9 cellular contexts compared by ENCODE assay signal in genomic region chr22:20435436-20436308, GRCh38. TPM values are rescaled to one million over a fixed set of nuclear protein-coding genes. Genes with fewer than 3 reads are reported as not detected.
DNase-seq lines count a peak whose midpoint lies in the region; ATAC-seq, FAIRE-seq and TF ChIP-seq lines count a peak whose summit lies in the region.
"Had no signal": no experiment of that assay in that cellular context is flagged by ENCODE, and none has a peak within 500 bp of the region (broad histone marks: within the 10 kb centered on the region; RNA-seq: fewer than 3 reads in every experiment).

No MANE protein-coding gene starts in this region.

- no peak for FAIRE-seq in endothelial cell of umbilical vein (lab: Jason Lieb, UNC)

- peak overlapping the region; percentile 43 to 75 (median 48) for H3K4me3 ChIP-seq in endothelial cell of umbilical vein (replicated peaks in 1 of 3; ENCODE audit: insufficient read depth in 1 of 3, low read depth in 1 of 3, low read length in 3 of 3)

- H3K36me3 ChIP-seq in endothelial cell of umbilical vein (ENCODE audit: control insufficient read depth in 2 of 2, extremely low read depth in 1 of 2, insufficient read depth in 2 of 2, low read length in 2 of 2) = no peaks in the 10 kb centered on the region

- intact Hi-C loops in endothelial cell of umbilical vein (cut with micrococcal nuclease) = loop anchor here (5.0 kb wide), 1 partner anchor 62 kb away; the partner anchor contains the start of gene KLHL22

- H3K9me3 Mint-ChIP-seq in stimulated activated naive CD8-positive, alpha-beta T cell treated with anti-CD3 and anti-CD28 coated beads, Interleukin-15, Interleukin-2, amounts not matched to agents 100 ng/mL and 50 ng/mL, for 24 hours = no peaks in the 10 kb centered on the region
- no peaks in the 10 kb centered on the region for H3K9me3 Mint-ChIP-seq in stimulated activated naive CD8-positive, alpha-beta T cell treated with anti-CD3 and anti-CD28 coated beads, Interleukin-15, amount 100 ng/mL, for 72 hours
- H3K9me3 Mint-ChIP-seq in nephron = no peaks in the 10 kb centered on the region

- CTCF ChIA-PET in endothelial cell of umbilical vein (lab: Charles Lee) = interaction anchor here (1.0 to 4.8 kb wide), 4 partner anchors 17 to 60 kb away, joined by 3 to 36 read pairs (median 15); partner anchors contain the start of gene KLHL22

- dilution Hi-C loops in endothelial cell of umbilical vein (cut with MboI; ENCODE audit: extremely low pct_ligation_motif_present, low sequenced_read_pairs) = no loop called here

- peak overlapping the region; percentile 74 for H3K4me2 ChIP-seq in endothelial cell of umbilical vein (ENCODE audit: insufficient read depth, low read length)

- H3K27me3 Mint-ChIP-seq in stimulated activated naive CD8-positive, alpha-beta T cell treated with anti-CD3 and anti-CD28 coated beads, Interleukin-15, Interleukin-2, amounts not matched to agents 100 ng/mL and 50 ng/mL, for 24 hours = peaks cover 58% of the 10 kb centered on the region
- H3K27me3 Mint-ChIP-seq in stimulated activated naive CD8-positive, alpha-beta T cell treated with anti-CD3 and anti-CD28 coated beads, Interleukin-15, amount 100 ng/mL, for 72 hours = peaks cover 77% of the 10 kb centered on the region
- peaks cover 37% of the 10 kb centered on the region for H3K27me3 Mint-ChIP-seq in nephron (ENCODE audit: low read depth)

- no peak for DNase-seq in stimulated activated naive CD8-positive, alpha-beta T cell treated with anti-CD3 and anti-CD28 coated beads, Interleukin-15, amount 100 ng/mL, for 72 hours
- no peak for DNase-seq in endothelial cell of umbilical vein (ENCODE audit: low read depth, low spot score)
- DNase-seq in inferior parietal cortex (ENCODE audit: extremely low spot score) = no peak
- DNase-seq in hippocampal formation (lab: John Stamatoyannopoulos, UW) = no peak
- no peak for DNase-seq in NOMO-1 treated with dmso at 0.1 percent for 144 hours (lab: John Stamatoyannopoulos, UW; ENCODE audit: unreplicated experiment)
- DNase-seq: NCI-H187 had no signal

- no TSS peak for BruUV-seq in endothelial cell of umbilical vein (replicated peaks; lab: Mats Ljungman, UMichigan)

- no peak overlapping the region for H3K27ac ChIP-seq in endothelial cell of umbilical vein (ENCODE audit: insufficient read depth, low read depth, low read length)

- TF ChIP-seq POLR2A in endothelial cell of umbilical vein (IDR thresholded peaks at IDR 0.05; ENCODE audit: low read depth, low read length) = no peak

- H3K4me3 Mint-ChIP-seq in stimulated activated naive CD8-positive, alpha-beta T cell treated with anti-CD3 and anti-CD28 coated beads, Interleukin-15, Interleukin-2, amounts not matched to agents 100 ng/mL and 50 ng/mL, for 24 hours = peak overlapping the region; percentile 13
- H3K4me3 Mint-ChIP-seq in stimulated activated naive CD8-positive, alpha-beta T cell treated with anti-CD3 and anti-CD28 coated beads, Interleukin-15, amount 100 ng/mL, for 72 hours = peak overlapping the region in 1 of 2 donors; percentile 29
- peak overlapping the region; percentile 75 to 84 (median 84) for H3K4me3 Mint-ChIP-seq in nephron

- H2AFZ ChIP-seq in endothelial cell of umbilical vein (ENCODE audit: low read depth, low read length) = peak overlapping the region; percentile 3

- H3K27ac Mint-ChIP-seq in stimulated activated naive CD8-positive, alpha-beta T cell treated with anti-CD3 and anti-CD28 coated beads, Interleukin-15, Interleukin-2, amounts not matched to agents 100 ng/mL and 50 ng/mL, for 24 hours = no peak overlapping the region
- no peak overlapping the region for H3K27ac Mint-ChIP-seq in stimulated activated naive CD8-positive, alpha-beta T cell treated with anti-CD3 and anti-CD28 coated beads, Interleukin-15, amount 100 ng/mL, for 72 hours
- peak overlapping the region; percentile 61 to 88 (median 77) for H3K27ac Mint-ChIP-seq in nephron

- no peaks in the 10 kb centered on the region for H3K9me1 ChIP-seq in endothelial cell of umbilical vein (replicated peaks; ENCODE audit: control insufficient read depth, extremely low read depth, insufficient read depth, low read length)

- no peaks in the 10 kb centered on the region for H3K36me3 Mint-ChIP-seq in stimulated activated naive CD8-positive, alpha-beta T cell treated with anti-CD3 and anti-CD28 coated beads, Interleukin-15, Interleukin-2, amounts not matched to agents 100 ng/mL and 50 ng/mL, for 24 hours (ENCODE audit: low read depth)
- H3K36me3 Mint-ChIP-seq in nephron (ENCODE audit: low read depth) = peaks cover 17% of the 10 kb centered on the region

- H3K27me3 ChIP-seq in endothelial cell of umbilical vein (ENCODE audit: control insufficient read depth in 2 of 2, insufficient read depth in 2 of 2, low read length in 2 of 2) = no peaks in the 10 kb centered on the region

- H3K4me1 ChIP-seq in endothelial cell of umbilical vein (ENCODE audit: control insufficient read depth, extremely low read depth, insufficient read depth, low read length) = peaks cover 14% of the 10 kb centered on the region

- TF ChIP-seq CTCF in endothelial cell of umbilical vein (IDR thresholded peaks at IDR 0.05; ENCODE audit: extremely low read depth in 1 of 2, insufficient read depth in 1 of 2, low read depth in 1 of 2, low read length in 2 of 2) (no peak), nephron (IDR thresholded peaks at IDR 0.05; ENCODE audit: unreplicated experiment in 3 of 3) (no peak)

- H4K20me1 ChIP-seq in endothelial cell of umbilical vein (replicated peaks; ENCODE audit: control insufficient read depth, extremely low read depth, insufficient read depth, low read length) = peaks cover 2% of the 10 kb centered on the region

- no peaks in the 10 kb centered on the region for H3K9me3 ChIP-seq in endothelial cell of umbilical vein (replicated peaks; ENCODE audit: control insufficient read depth, insufficient read depth, low read length)

- H3K4me1 Mint-ChIP-seq in stimulated activated naive CD8-positive, alpha-beta T cell treated with anti-CD3 and anti-CD28 coated beads, Interleukin-15, Interleukin-2, amounts not matched to agents 100 ng/mL and 50 ng/mL, for 24 hours (ENCODE audit: low read depth) = peaks cover 14% of the 10 kb centered on the region
- peaks cover 24% of the 10 kb centered on the region for H3K4me1 Mint-ChIP-seq in stimulated activated naive CD8-positive, alpha-beta T cell treated with anti-CD3 and anti-CD28 coated beads, Interleukin-15, amount 100 ng/mL, for 72 hours
- peaks cover 29% of the 10 kb centered on the region for H3K4me1 Mint-ChIP-seq in nephron

- H3K79me2 ChIP-seq in endothelial cell of umbilical vein (ENCODE audit: control insufficient read depth, insufficient read depth, low read length) = peaks cover 14% of the 10 kb centered on the region

- POLR2A ChIA-PET in endothelial cell of umbilical vein (lab: Charles Lee) = no interaction called here

- no peak for ATAC-seq in stimulated activated naive CD8-positive, alpha-beta T cell treated with anti-CD3 and anti-CD28 coated beads, Interleukin-15, amount 100 ng/mL, for 72 hours
- ATAC-seq in GM19324 (IDR thresholded peaks at IDR 0.05; ENCODE audit: low FRiP score, unreplicated experiment) = no peak

- no peak overlapping the region for H3K9ac ChIP-seq in endothelial cell of umbilical vein (replicated peaks; ENCODE audit: extremely low read depth, insufficient read depth, low read length)

TF ChIP-seq in endothelial cell of umbilical vein, 7 proteins besides CTCF, POLR2A, EP300 and RAD21:
- TF ChIP-seq EZH2 (IDR thresholded peaks at IDR 0.05; ENCODE audit: borderline replicate concordance, low read depth, low read length, severe bottlenecking) = no peak
- TF ChIP-seq POLR2AphosphoS5 (IDR thresholded peaks at IDR 0.05; ENCODE audit: insufficient read depth, low read depth, low read length) = no peak
- TF ChIP-seq JUN (IDR thresholded peaks at IDR 0.05; ENCODE audit: borderline replicate concordance, insufficient read depth, insufficient read length, low read depth) = no peak
- no peak for TF ChIP-seq MYC (IDR thresholded peaks at IDR 0.05; ENCODE audit: low read depth, low read length)
- no peak for TF ChIP-seq GATA2 (IDR thresholded peaks at IDR 0.05; ENCODE audit: insufficient read depth, insufficient read length, low read depth, low read length)
- no peak for TF ChIP-seq FOS (IDR thresholded peaks at IDR 0.05; ENCODE audit: borderline replicate concordance, insufficient read depth, low read length)
- no peak for TF ChIP-seq MAX (IDR thresholded peaks at IDR 0.05; ENCODE audit: insufficient read depth, insufficient read length)
TF ChIP-seq in endothelial cell of umbilical vein: peak in this region for 0.

RNA-seq across cellular contexts. Expression of gene SCARF2, which starts 2.0 kb away (rescaled TPM):
- total RNA-seq in endothelial cell of umbilical vein = 18.4 and 20.1 TPM in 2 replicates
- polyA plus RNA-seq in endothelial cell of umbilical vein = 15.7 and 19.7 TPM in 2 replicates
- polyA plus RNA-seq in endothelial cell of umbilical vein (2011; cell fraction: cytosol; rRNA removed) = 9.1 and 11.9 TPM in 2 replicates
- polyA plus RNA-seq in endothelial cell of umbilical vein (2011; cell fraction: nucleus; rRNA removed) = 12.8 and 12.9 TPM in 2 replicates
- 8.2 and 12.1 TPM in 2 replicates for polyA plus RNA-seq in endothelial cell of umbilical vein (2012)
- 6.3 and 8.2 TPM in 2 replicates for polyA minus RNA-seq in endothelial cell of umbilical vein
- polyA minus RNA-seq in endothelial cell of umbilical vein (2011; cell fraction: cytosol; rRNA and poly(A)+ RNA removed) = not detected
- polyA minus RNA-seq in endothelial cell of umbilical vein (2011; cell fraction: nucleus; rRNA and poly(A)+ RNA removed) = 3.1 and 7.9 TPM in 2 replicates

RNA-seq across cellular contexts. Expression of gene ZNF74, which starts 41.7 kb away (rescaled TPM):
- total RNA-seq in endothelial cell of umbilical vein = 10.3 and 13.4 TPM in 2 replicates
- 8.6 and 11.7 TPM in 2 replicates for polyA plus RNA-seq in endothelial cell of umbilical vein
- 7.8 and 9.5 TPM in 2 replicates for polyA plus RNA-seq in endothelial cell of umbilical vein (2011; cell fraction: cytosol; rRNA removed)
- polyA plus RNA-seq in endothelial cell of umbilical vein (2011; cell fraction: nucleus; rRNA removed) = 9.5 and 10.2 TPM in 2 replicates
- 7.0 and 7.6 TPM in 2 replicates for polyA plus RNA-seq in endothelial cell of umbilical vein (2012)
- 9.6 and 10.3 TPM in 2 replicates for polyA minus RNA-seq in endothelial cell of umbilical vein
- 6.2 TPM for polyA minus RNA-seq in endothelial cell of umbilical vein (2011; cell fraction: cytosol; rRNA and poly(A)+ RNA removed)
- 3.8 and 4.1 TPM in 2 replicates for polyA minus RNA-seq in endothelial cell of umbilical vein (2011; cell fraction: nucleus; rRNA and poly(A)+ RNA removed)

RNA-seq across cellular contexts. Expression of gene KLHL22, which starts 59.9 kb away (rescaled TPM):
- total RNA-seq in endothelial cell of umbilical vein = 20.1 and 24.2 TPM in 2 replicates
- 33.6 and 38.1 TPM in 2 replicates for polyA plus RNA-seq in endothelial cell of umbilical vein
- polyA plus RNA-seq in endothelial cell of umbilical vein (2011; cell fraction: cytosol; rRNA removed) = 19.9 and 24.6 TPM in 2 replicates
- polyA plus RNA-seq in endothelial cell of umbilical vein (2011; cell fraction: nucleus; rRNA removed) = 33.5 and 50.8 TPM in 2 replicates
- 14.3 and 15.8 TPM in 2 replicates for polyA plus RNA-seq in endothelial cell of umbilical vein (2012)
- polyA minus RNA-seq in endothelial cell of umbilical vein = 40.5 and 44.8 TPM in 2 replicates
- polyA minus RNA-seq in endothelial cell of umbilical vein (2011; cell fraction: cytosol; rRNA and poly(A)+ RNA removed) = 4.0 TPM
- polyA minus RNA-seq in endothelial cell of umbilical vein (2011; cell fraction: nucleus; rRNA and poly(A)+ RNA removed) = 21.8 and 24.5 TPM in 2 replicates

Comparison
In these comparisons a context has a peak if more than half of its experiments do, and no peak if none do; other contexts are left out.
1. H3K27ac Mint-ChIP-seq: peak in nephron (3 of 3); none in stimulated activated naive CD8-positive, alpha-beta T cell treated with anti-CD3 and anti-CD28 coated beads, Interleukin-15, Interleukin-2, amounts not matched to agents 100 ng/mL and 50 ng/mL, for 24 hours (single experiment) and stimulated activated naive CD8-positive, alpha-beta T cell treated with anti-CD3 and anti-CD28 coated beads, Interleukin-15, amount 100 ng/mL, for 72 hours (0 of 2).